ENCODE assay signal across 8 cellular contexts in genomic region chr19:45668342-45668871, GRCh38. TPM values are rescaled to one million over a fixed set of nuclear protein-coding genes. Genes with fewer than 3 reads are reported as not detected.
DNase-seq lines count a peak whose midpoint lies in the region; ATAC-seq, FAIRE-seq and TF ChIP-seq lines count a peak whose summit lies in the region.

No MANE protein-coding gene starts in this region.

- RAD21 ChIA-PET in GM12878 (lab: Charles Lee; ENCODE audit: unreplicated experiment): interaction anchor here (0.7 to 4.0 kb wide), 10 partner anchors 9 to 174 kb away, joined by 4 to 47 read pairs (median 6); partner anchors contain the start of genes QPCTL and SNRPD2

- H3K36me3 ChIP-seq in MG63 (no peaks in the 10 kb centered on the region), GM12878 (ENCODE audit: control insufficient read depth in 2 of 2, insufficient read depth in 2 of 2, low read length in 1 of 2) (no peaks in the 10 kb centered on the region; a peak in 1 of 4 replicates)

- peak overlapping the region; percentile 68 for H3K4me3 ChIP-seq in GM12864 (ENCODE audit: low read depth, low read length)
- H3K4me3 ChIP-seq in MG63: peak overlapping the region; percentile 34
- H3K4me3 ChIP-seq in GM12878: peak overlapping the region; percentile 94
- peak overlapping the region; percentile 34 for H3K4me3 ChIP-seq in mononuclear cell (ENCODE audit: low read length)

- H3K4me1 ChIP-seq in GM12878 (ENCODE audit: control insufficient read depth, insufficient read depth, low read length) (peaks cover 9% of the 10 kb centered on the region), mononuclear cell (ENCODE audit: insufficient read depth, low read length) (peaks cover 40% of the 10 kb centered on the region)

- in situ Hi-C loops in GM12878 (cut with MboI): no loop called here

- POLR2A ChIA-PET in GM12878 (lab: Charles Lee): interaction anchor here (0.6 to 3.8 kb wide), 12 partner anchors 9 to 102 kb away, joined by 3 to 27 read pairs (median 5); partner anchors contain the start of genes OPA3, QPCTL, SIX5 and SNRPD2

- no peak for TF ChIP-seq POLR2A in GM12878 (IDR thresholded peaks at IDR 0.05; ENCODE audit: low read depth, low read length)

- SMC1A ChIA-PET in GM12878 (lab: Charles Lee; ENCODE audit: uncharacterized antibody, unreplicated experiment): interaction anchor here (0.5 to 3.2 kb wide), 7 partner anchors 13 to 179 kb away, joined by 3 to 15 read pairs (median 4); partner anchors contain the start of genes QPCTL and SNRPD2

- CTCF ChIA-PET in GM12878 (lab: Yijun Ruan, JAX): interaction anchor here (0.7 to 3.1 kb wide), 16 partner anchors 9 to 229 kb away, joined by 3 to 21 read pairs (median 4); partner anchors contain the start of genes EML2, QPCTL and SNRPD2

- FAIRE-seq in GM12878 (lab: Jason Lieb, UNC): peak; percentile 80

- H2AFZ ChIP-seq in GM12878 (ENCODE audit: control insufficient read depth, low read depth, low read length): peak overlapping the region; percentile 96

- TF ChIP-seq CTCF in GM12864 (IDR thresholded peaks at IDR 0.05; ENCODE audit: low read depth, low read length, missing control alignments) (no peak), GM12878 (IDR thresholded peaks at IDR 0.05 in 2 of 3, conservative IDR thresholded peaks at IDR 0.05 in 1 of 3; ENCODE audit: control insufficient read depth in 2 of 3, extremely low read depth in 1 of 3, insufficient read depth in 1 of 3, low read depth in 3 of 3, low read length in 3 of 3) (no peak)

- H3K9me3 ChIP-seq in MG63 (no peaks in the 10 kb centered on the region), GM12878 (replicated peaks; ENCODE audit: control insufficient read depth, insufficient read depth, low read length) (no peaks in the 10 kb centered on the region), mononuclear cell (ENCODE audit: low read depth, low read length) (no peaks in the 10 kb centered on the region)

- H3K9ac ChIP-seq in GM12878 (ENCODE audit: control insufficient read depth, insufficient read depth, low read length): peak overlapping the region; percentile 82

- 3% methylated on average over 19 of the region's 19 CpGs for WGBS in GM12878 (ENCODE audit: insufficient coverage, insufficient replicate concordance, low lambda C conversion rate, missing lambda C conversion rate)

- peaks cover 31% of the 10 kb centered on the region for H3K27me3 ChIP-seq in MG63
- no peaks in the 10 kb centered on the region for H3K27me3 ChIP-seq in GM12878 (replicated peaks in 1 of 2; ENCODE audit: control insufficient read depth in 2 of 2, insufficient read depth in 2 of 2, low read length in 1 of 2)
- peaks cover 25% of the 10 kb centered on the region for H3K27me3 ChIP-seq in mononuclear cell (ENCODE audit: insufficient read depth, low read length)

- H4K20me1 ChIP-seq in GM12878 (ENCODE audit: control insufficient read depth, insufficient read depth): no peaks in the 10 kb centered on the region

- no peak for TF ChIP-seq RAD21 in GM12878 (IDR thresholded peaks at IDR 0.05; ENCODE audit: insufficient read depth, low read depth, low read length)

- intact Hi-C loops in GM12878 (cut with micrococcal nuclease; ENCODE audit: unreplicated experiment): loop anchor here (2.0 kb wide), 1 partner anchor 24 kb away; no protein-coding TSS in a partner anchor

- peak overlapping the region; percentile 88 for H3K27ac ChIP-seq in GM12878 (ENCODE audit: control insufficient read depth, insufficient read depth)

- DNase-seq in GM12864 (ENCODE audit: low read depth) (no peak), MG63 (no peak), GM12878 (ENCODE audit: low read depth, low spot score) (no peak), glomerular visceral epithelial cell (ENCODE audit: extremely low spot score) (no peak), foreskin melanocyte (no peak), Ammon's horn (ENCODE audit: low spot score) (no peak)

- no TSS peak for BruUV-seq in GM12878 (replicated peaks; lab: Mats Ljungman, UMichigan)

- H3K4me2 ChIP-seq in GM12878 (ENCODE audit: control insufficient read depth, insufficient read depth): peak overlapping the region; percentile 73

- ATAC-seq in GM12878 (peak; percentile 15), HG02610 (IDR thresholded peaks at IDR 0.05; ENCODE audit: unreplicated experiment) (no peak)

- peaks cover 20% of the 10 kb centered on the region for H3K79me2 ChIP-seq in GM12878 (ENCODE audit: control insufficient read depth, insufficient read depth, low read length)

- TF ChIP-seq EP300 in GM12878 (IDR thresholded peaks at IDR 0.05; ENCODE audit: borderline replicate concordance in 1 of 2, control insufficient read depth in 1 of 2, low read depth in 2 of 2, low read length in 2 of 2): no peak

RNA-seq across cellular contexts. Expression of gene GIPR, which starts 0.4 kb away (rescaled TPM):
- total RNA-seq in MG63 (2014; rRNA removed; shearing (Covaris generic); ENCODE audit: low replicate concordance): not detected in 2 replicates
- total RNA-seq in GM12878 (2013; cell fraction: nucleolus; rRNA removed): 85.9 and 95.2 TPM in 2 replicates
- total RNA-seq in GM12878 (2014; rRNA removed) (14.5 and 17.8 TPM in 2 replicates), GM12878 (2014; rRNA removed; fragmentation: Illumina TruSeq; extraction: Trizol) (17.9 and 18.0 TPM in 2 replicates), GM12878 (2021) (22.1 and 25.6 TPM in 2 replicates), mononuclear cell (1.2 TPM)
- 19.2 TPM for polyA plus RNA-seq in GM12878 (2011; ENCODE audit: low read depth)
- polyA plus RNA-seq in GM12878 (2011; rRNA removed) (12.3 and 13.8 TPM in 2 replicates), GM12878 (2014; fragmentation: Illumina TruSeq; extraction: Trizol) (10.5 and 13.6 TPM in 2 replicates), GM12878 (2014; fragmentation: Nextera tagmentation; extraction: Ambion mirVana) (1 to 10 TPM; 1.7 TPM), GM12878 (2014; rRNA removed) (26.3 and 27.1 TPM in 2 replicates), GM12878 (2016; fragmentation: Nextera tagmentation; extraction: Ambion mirVana) (1 to 10 TPM; 4.2 to 5.4 TPM)
- polyA plus RNA-seq in GM12878 (2011; cell fraction: cytosol; rRNA removed): 9.7 and 14.7 TPM in 2 replicates
- polyA plus RNA-seq in GM12878 (2011; cell fraction: nucleus; rRNA removed): 121 and 135 TPM in 2 replicates
- polyA plus RNA-seq in GM12878 (2012): 31.5 and 53.5 TPM in 2 replicates
- 19.0 and 34.2 TPM in 2 replicates for polyA minus RNA-seq in GM12878 (2011; rRNA and poly(A)+ RNA removed)
- polyA minus RNA-seq in GM12878 (2011; cell fraction: cytosol; rRNA and poly(A)+ RNA removed): 7.2 and 8.6 TPM in 2 replicates
- 47.6 and 63.2 TPM in 2 replicates for polyA minus RNA-seq in GM12878 (2011; cell fraction: nucleus; rRNA and poly(A)+ RNA removed)

RNA-seq across cellular contexts. Expression of gene SNRPD2, which starts 23.3 kb away (rescaled TPM):
- total RNA-seq in MG63 (2014; rRNA removed; shearing (Covaris generic); ENCODE audit: low replicate concordance): 488 and 700 TPM in 2 replicates
- 19.1 and 20.3 TPM in 2 replicates for total RNA-seq in GM12878 (2013; cell fraction: nucleolus; rRNA removed)
- 600 and 677 TPM in 2 replicates for total RNA-seq in GM12878 (2014; rRNA removed)
- 526 and 536 TPM in 2 replicates for total RNA-seq in GM12878 (2014; rRNA removed; fragmentation: Illumina TruSeq; extraction: Trizol)
- 806 and 844 TPM in 2 replicates for total RNA-seq in GM12878 (2021)
- 1,217 TPM for polyA plus RNA-seq in GM12878 (2011; ENCODE audit: low read depth)
- 939 and 1,096 TPM in 2 replicates for polyA plus RNA-seq in GM12878 (2011; rRNA removed)
- polyA plus RNA-seq in GM12878 (2011; cell fraction: cytosol; rRNA removed): 658 and 666 TPM in 2 replicates
- polyA plus RNA-seq in GM12878 (2011; cell fraction: nucleus; rRNA removed): 281 and 330 TPM in 2 replicates
- polyA plus RNA-seq in GM12878 (2012): 408 and 604 TPM in 2 replicates
- polyA plus RNA-seq in GM12878 (2014; fragmentation: Illumina TruSeq; extraction: Trizol): 529 and 569 TPM in 2 replicates
- polyA plus RNA-seq in GM12878 (2014; fragmentation: Nextera tagmentation; extraction: Ambion mirVana): 1,000 to 10,000 TPM; 3,237 to 3,621 TPM
- polyA plus RNA-seq in GM12878 (2014; rRNA removed): 736 and 920 TPM in 2 replicates
- 1,000 to 10,000 TPM; 1,262 to 1,451 TPM for polyA plus RNA-seq in GM12878 (2016; fragmentation: Nextera tagmentation; extraction: Ambion mirVana)
- polyA minus RNA-seq in GM12878 (2011; rRNA and poly(A)+ RNA removed): 108 and 145 TPM in 2 replicates
- polyA minus RNA-seq in GM12878 (2011; cell fraction: cytosol; rRNA and poly(A)+ RNA removed): 68.6 and 75.2 TPM in 2 replicates
- 41.1 and 50.2 TPM in 2 replicates for polyA minus RNA-seq in GM12878 (2011; cell fraction: nucleus; rRNA and poly(A)+ RNA removed)
- 158 TPM for total RNA-seq in mononuclear cell

RNA-seq across cellular contexts. Expression of gene QPCTL, which starts 24.1 kb away (rescaled TPM):
- 19.7 and 37.9 TPM in 2 replicates for total RNA-seq in MG63 (2014; rRNA removed; shearing (Covaris generic); ENCODE audit: low replicate concordance)
- total RNA-seq in GM12878 (2013; cell fraction: nucleolus; rRNA removed): 10.1 and 11.3 TPM in 2 replicates
- 17.5 and 19.4 TPM in 2 replicates for total RNA-seq in GM12878 (2014; rRNA removed)
- 6.9 and 7.6 TPM in 2 replicates for total RNA-seq in GM12878 (2014; rRNA removed; fragmentation: Illumina TruSeq; extraction: Trizol)
- total RNA-seq in GM12878 (2021): 22.6 and 23.9 TPM in 2 replicates
- polyA plus RNA-seq in GM12878 (2011; ENCODE audit: low read depth): 8.6 TPM
- polyA plus RNA-seq in GM12878 (2011; rRNA removed): 6.1 and 11.3 TPM in 2 replicates
- polyA plus RNA-seq in GM12878 (2011; cell fraction: cytosol; rRNA removed): 21.2 and 21.3 TPM in 2 replicates
- polyA plus RNA-seq in GM12878 (2011; cell fraction: nucleus; rRNA removed): 61.2 and 61.4 TPM in 2 replicates
- polyA plus RNA-seq in GM12878 (2012): 13.0 and 16.8 TPM in 2 replicates
- 7.4 and 9.0 TPM in 2 replicates for polyA plus RNA-seq in GM12878 (2014; fragmentation: Illumina TruSeq; extraction: Trizol)
- polyA plus RNA-seq in GM12878 (2014; fragmentation: Nextera tagmentation; extraction: Ambion mirVana): 1 to 10 TPM; 1.1 to 1.7 TPM
- polyA plus RNA-seq in GM12878 (2014; rRNA removed): 21.0 and 24.1 TPM in 2 replicates
- 10 to 100 TPM; 11.1 to 12.6 TPM for polyA plus RNA-seq in GM12878 (2016; fragmentation: Nextera tagmentation; extraction: Ambion mirVana)
- polyA minus RNA-seq in GM12878 (2011; rRNA and poly(A)+ RNA removed): 9.5 and 15.0 TPM in 2 replicates
- 6.7 and 7.9 TPM in 2 replicates for polyA minus RNA-seq in GM12878 (2011; cell fraction: cytosol; rRNA and poly(A)+ RNA removed)
- polyA minus RNA-seq in GM12878 (2011; cell fraction: nucleus; rRNA and poly(A)+ RNA removed): 9.9 and 10.3 TPM in 2 replicates
- total RNA-seq in mononuclear cell: 2.5 TPM

RNA-seq across cellular contexts. Expression of gene EML2, which starts 29.2 kb away (rescaled TPM):
- 10.9 and 22.0 TPM in 2 replicates for total RNA-seq in MG63 (2014; rRNA removed; shearing (Covaris generic); ENCODE audit: low replicate concordance)
- total RNA-seq in GM12878 (2013; cell fraction: nucleolus; rRNA removed): 163 and 188 TPM in 2 replicates
- 44.0 and 46.7 TPM in 2 replicates for total RNA-seq in GM12878 (2014; rRNA removed)
- 23.4 and 23.8 TPM in 2 replicates for total RNA-seq in GM12878 (2014; rRNA removed; fragmentation: Illumina TruSeq; extraction: Trizol)
- total RNA-seq in GM12878 (2021): 64.0 and 72.2 TPM in 2 replicates
- polyA plus RNA-seq in GM12878 (2011; ENCODE audit: low read depth): 29.8 TPM
- polyA plus RNA-seq in GM12878 (2011; rRNA removed): 28.4 and 47.7 TPM in 2 replicates
- polyA plus RNA-seq in GM12878 (2011; cell fraction: cytosol; rRNA removed): 56.3 and 65.9 TPM in 2 replicates
- polyA plus RNA-seq in GM12878 (2011; cell fraction: nucleus; rRNA removed): 324 and 327 TPM in 2 replicates
- polyA plus RNA-seq in GM12878 (2012): 60.4 and 77.9 TPM in 2 replicates
- polyA plus RNA-seq in GM12878 (2014; fragmentation: Illumina TruSeq; extraction: Trizol): 18.2 and 25.3 TPM in 2 replicates
- 1 to 10 TPM; 1.6 to 2.2 TPM for polyA plus RNA-seq in GM12878 (2014; fragmentation: Nextera tagmentation; extraction: Ambion mirVana)
- 56.1 and 56.6 TPM in 2 replicates for polyA plus RNA-seq in GM12878 (2014; rRNA removed)
- polyA plus RNA-seq in GM12878 (2016; fragmentation: Nextera tagmentation; extraction: Ambion mirVana): 10 to 100 TPM; 27.4 to 27.6 TPM
- polyA minus RNA-seq in GM12878 (2011; rRNA and poly(A)+ RNA removed): 48.7 and 64.3 TPM in 2 replicates
- 22.5 and 26.9 TPM in 2 replicates for polyA minus RNA-seq in GM12878 (2011; cell fraction: cytosol; rRNA and poly(A)+ RNA removed)
- 71.6 and 94.8 TPM in 2 replicates for polyA minus RNA-seq in GM12878 (2011; cell fraction: nucleus; rRNA and poly(A)+ RNA removed)
- 13.9 TPM for total RNA-seq in mononuclear cell

Comparison
In these comparisons a context has a peak if more than half of its experiments do, and no peak if none do; other contexts are left out.
1. H3K4me3 ChIP-seq: peak in every context shown above with its lines; median percentile 94 in GM12878; 68 in GM12864; 34 in MG63; 34 in mononuclear cell.